8 cellular contexts compared by ENCODE assay signal in genomic region chr11:22528612-22529429, GRCh38.
DNase-seq lines count a peak whose midpoint lies in the region; TF ChIP-seq lines count a peak whose summit lies in the region.
"Not testable (repeated sequence)": the region's sequence is repeated elsewhere in the genome, so short reads cannot be mapped to it uniquely, and the experiment has no call there.

No MANE protein-coding gene starts in this region.

- not testable (repeated sequence) for H4K8ac ChIP-seq in H9 (replicated peaks; ENCODE audit: insufficient read length, low read depth, low read length); mesendoderm (ENCODE audit: low read depth, low read length)

- H3T11ph ChIP-seq in H9 (ENCODE audit: low read length): not testable (repeated sequence)

- not testable (repeated sequence) for H3K79me2 ChIP-seq in H9 (ENCODE audit: insufficient read depth, low read length); mesendoderm (ENCODE audit: control insufficient read depth, insufficient read depth, low read length); neural progenitor cell (ENCODE audit: low read depth)

- not testable (repeated sequence) for H2BK12ac ChIP-seq in H9 (ENCODE audit: insufficient read length, low read depth, low read length)

- H3K14ac ChIP-seq in H9 (ENCODE audit: insufficient read depth, low read length): peak overlapping the region; percentile 16; the same call in 1 of the 2 replicates

- peak overlapping the region; percentile 59 for H3K9ac ChIP-seq in H9 (ENCODE audit: extremely low read depth, insufficient read length, low read length)
- H3K9ac ChIP-seq in iPS-15b (ENCODE audit: low read depth, low read length): peak overlapping the region; percentile 24
- H3K9ac ChIP-seq in mesendoderm (ENCODE audit: low read length): peak overlapping the region; percentile 36
- not testable (repeated sequence) for H3K9ac ChIP-seq in neural progenitor cell

- not testable (repeated sequence) for H3K4me1 Mint-ChIP-seq in H9; chondrocyte (ENCODE audit: low read depth); endothelial cell (ENCODE audit: unreplicated experiment); neural progenitor cell; type B pancreatic cell (ENCODE audit: unreplicated experiment)

- TF ChIP-seq CTCF in H9 (conservative IDR thresholded peaks at IDR 0.05); chondrocyte (IDR thresholded peaks at IDR 0.05); endothelial cell (IDR thresholded peaks at IDR 0.05; ENCODE audit: unreplicated experiment); type B pancreatic cell (conservative IDR thresholded peaks at IDR 0.05): not testable (repeated sequence)
- TF ChIP-seq CTCF in neural progenitor cell (IDR thresholded peaks at IDR 0.05): peak; percentile 10

- not testable (repeated sequence) for H3K27me3 ChIP-seq in H9 (ENCODE audit: insufficient read depth, low read length); iPS-15b (ENCODE audit: control insufficient read depth, insufficient read depth, low read length); mesendoderm (ENCODE audit: insufficient read depth, low read length, poor library complexity); neural progenitor cell

- DNase-seq in H9 (peak; percentile 70), NCI-H2171 treated with DMSO at 0.1 percent for 48 hours (lab: John Stamatoyannopoulos, UW) (peak; percentile 14), mesendoderm (peak; percentile 78), neural progenitor cell (ENCODE audit: low spot score) (peak; percentile 66)
- DNase-seq in chondrocyte (ENCODE audit: low spot score); endothelial cell (ENCODE audit: low spot score); type B pancreatic cell (ENCODE audit: extremely low spot score, unreplicated experiment): not testable (repeated sequence)

- H2BK15ac ChIP-seq in H9 (ENCODE audit: low read depth, low read length); mesendoderm (replicated peaks; ENCODE audit: low read depth): not testable (repeated sequence)

- H3K4ac ChIP-seq in H9 (ENCODE audit: low read depth, low read length); mesendoderm (ENCODE audit: low read depth, low read length): not testable (repeated sequence)

- not testable (repeated sequence) for H3K79me1 ChIP-seq in H9 (ENCODE audit: insufficient read depth, low read depth, low read length, poor library complexity, severe bottlenecking); mesendoderm (ENCODE audit: low read length)

- not testable (repeated sequence) for H3F3A ChIP-seq in neural progenitor cell (ENCODE audit: low read depth)

- not testable (repeated sequence) for H3K9me3 ChIP-seq in H9 (ENCODE audit: control insufficient read depth, low read depth, low read length); iPS-15b (ENCODE audit: control insufficient read depth, insufficient read depth, low read length); neural progenitor cell (ENCODE audit: low read depth)

- not testable (repeated sequence) for H3K36me3 Mint-ChIP-seq in H9 (ENCODE audit: insufficient read depth in 1 of 3, low read depth in 3 of 3); chondrocyte (ENCODE audit: low read depth); endothelial cell (ENCODE audit: low read depth, unreplicated experiment); neural progenitor cell; type B pancreatic cell

- H2BK5ac ChIP-seq in H9 (ENCODE audit: insufficient read length, low read length); mesendoderm (ENCODE audit: low read length): not testable (repeated sequence)

- H4K20me1 ChIP-seq in H9 (ENCODE audit: control insufficient read depth, insufficient read depth, insufficient read length); neural progenitor cell (ENCODE audit: low read depth): not testable (repeated sequence)

- not testable (repeated sequence) for H3K56ac ChIP-seq in H9 (ENCODE audit: insufficient read length, low read depth, low read length)
- peak overlapping the region; percentile 81 for H3K56ac ChIP-seq in mesendoderm (ENCODE audit: low read length)

- H3K4me2 ChIP-seq in H9 (ENCODE audit: insufficient read depth, insufficient read length, low read length) (peak overlapping the region; percentile 62), neural progenitor cell (peak overlapping the region; percentile 75)
- H3K4me2 ChIP-seq in mesendoderm (ENCODE audit: low read length): not testable (repeated sequence)

- H3K27ac ChIP-seq in H9 (ENCODE audit: insufficient read length, low read depth, low read length); mesendoderm (ENCODE audit: low read depth, low read length); neural progenitor cell: not testable (repeated sequence)

- not testable (repeated sequence) for H2AFZ ChIP-seq in H9 (ENCODE audit: low read length)
- H2AFZ ChIP-seq in neural progenitor cell (replicated peaks): peak overlapping the region; percentile 82

- H2BK20ac ChIP-seq in H9 (ENCODE audit: low read depth, low read length, poor library complexity, severe bottlenecking): not testable (repeated sequence)

- H3K18ac ChIP-seq in H9 (ENCODE audit: insufficient read length, low read depth, low read length) (peak overlapping the region; percentile 75), mesendoderm (ENCODE audit: low read length) (peak overlapping the region; percentile 80)

- not testable (repeated sequence) for H3K9me3 Mint-ChIP-seq in H9; chondrocyte (ENCODE audit: low read depth); endothelial cell (ENCODE audit: unreplicated experiment); neural progenitor cell; type B pancreatic cell

- not testable (repeated sequence) for H2BK120ac ChIP-seq in H9 (ENCODE audit: low read depth, low read length, poor library complexity, severe bottlenecking); mesendoderm (ENCODE audit: low read depth, low read length)

- H3K27me3 Mint-ChIP-seq in H9 (ENCODE audit: low read depth); endothelial cell (ENCODE audit: unreplicated experiment); neural progenitor cell (ENCODE audit: insufficient read depth, low read depth); type B pancreatic cell: not testable (repeated sequence)
- H3K27me3 Mint-ChIP-seq in chondrocyte (ENCODE audit: low read depth): peaks cover 13% of the 10 kb centered on the region

- not testable (repeated sequence) for H3K36me3 ChIP-seq in iPS-15b (ENCODE audit: control insufficient read depth, insufficient read depth, low read length); mesendoderm (ENCODE audit: control insufficient read depth, insufficient read depth, low read length); neural progenitor cell

- H3K27ac Mint-ChIP-seq in H9: peak overlapping the region; percentile 81 to 96 (median 89); a peak in 6 of 7 replicates
- not testable (repeated sequence) for H3K27ac Mint-ChIP-seq in chondrocyte (ENCODE audit: unreplicated experiment); endothelial cell (ENCODE audit: unreplicated experiment); neural progenitor cell; type B pancreatic cell

- not testable (repeated sequence) for H3K4me1 ChIP-seq in H9 (ENCODE audit: insufficient read depth, low read length); iPS-15b (ENCODE audit: control insufficient read depth, insufficient read depth, low read length); mesendoderm (ENCODE audit: control insufficient read depth, low read depth, low read length); neural progenitor cell

- H4K91ac ChIP-seq in H9 (ENCODE audit: insufficient read length, low read depth, low read length): not testable (repeated sequence)

- H3K23ac ChIP-seq in H9 (ENCODE audit: insufficient read length, low read depth, low read length); mesendoderm (ENCODE audit: low read length): not testable (repeated sequence)

- H2AK5ac ChIP-seq in H9 (ENCODE audit: insufficient read length, low read length); mesendoderm (ENCODE audit: low read length): not testable (repeated sequence)

- not testable (repeated sequence) for H3K23me2 ChIP-seq in H9 (ENCODE audit: insufficient read length, low read depth, low read length, poor library complexity, severe bottlenecking)

- not testable (repeated sequence) for H4K5ac ChIP-seq in H9 (ENCODE audit: insufficient read length, low read depth, low read length); mesendoderm (ENCODE audit: low read length)

- WGBS in H9 (ENCODE audit: extremely low coverage, insufficient read length, low lambda C conversion rate): no CpG with 5 or more reads among the region's 28 CpGs
- WGBS in mesendoderm (ENCODE audit: extremely low coverage, insufficient coverage, low lambda C conversion rate): no CpG with 5 or more reads among the region's 28 CpGs

- peak overlapping the region; percentile 88 to 93 for H3K4me3 Mint-ChIP-seq in H9
- H3K4me3 Mint-ChIP-seq in chondrocyte (ENCODE audit: unreplicated experiment): peak overlapping the region; percentile 35
- H3K4me3 Mint-ChIP-seq in endothelial cell (ENCODE audit: unreplicated experiment): peak overlapping the region; percentile 91
- H3K4me3 Mint-ChIP-seq in neural progenitor cell: peak overlapping the region; percentile 83
- H3K4me3 Mint-ChIP-seq in type B pancreatic cell: peak overlapping the region; percentile 85

- H3K4me3 ChIP-seq in iPS-15b (ENCODE audit: low read depth, low read length) (peak overlapping the region; percentile 41), mesendoderm (ENCODE audit: low read length) (peak overlapping the region; percentile 2), neural progenitor cell (peak overlapping the region; percentile 52)

Comparison
In these comparisons a context has a peak if more than half of its experiments do, and no peak if none do; other contexts are left out.
1. H3K4me3 Mint-ChIP-seq: peak in every context shown above with its lines; median percentile 91 in endothelial cell; 90 in H9; 85 in type B pancreatic cell; 83 in neural progenitor cell; 35 in chondrocyte.
2. H3K4me3 ChIP-seq: peak in every context shown above with its lines; median percentile 52 in neural progenitor cell; 41 in iPS-15b; 2 in mesendoderm.